1 cellular context compared by ENCODE assay signal in genomic region chr10:79131730-79132644, GRCh38.
TF ChIP-seq lines count a peak whose summit lies in the region.

No MANE protein-coding gene starts in this region.

TF ChIP-seq in H1, 55 proteins besides CTCF, POLR2A, EP300 and RAD21:
- TF ChIP-seq EGR1 (IDR thresholded peaks at IDR 0.05; ENCODE audit: borderline replicate concordance, low read depth, low read length) (no peak), KDM4A (IDR thresholded peaks at IDR 0.05; ENCODE audit: low read depth, low read length, severe bottlenecking) (no peak), GABPA (IDR thresholded peaks at IDR 0.05; ENCODE audit: borderline replicate concordance, insufficient read depth, low read length) (no peak), ATF3 (IDR thresholded peaks at IDR 0.05; ENCODE audit: insufficient read depth, low read depth, low read length) (no peak), CTBP2 (IDR thresholded peaks at IDR 0.05; ENCODE audit: borderline replicate concordance, insufficient read depth, insufficient read length, low read length) (no peak), KDM1A (IDR thresholded peaks at IDR 0.05; ENCODE audit: borderline replicate concordance, low read length) (no peak), EZH2 (IDR thresholded peaks at IDR 0.05; ENCODE audit: low read depth, low read length, severe bottlenecking) (no peak)
